ENCODE assay signal across 30 cellular contexts in the genomic region with DNA sequence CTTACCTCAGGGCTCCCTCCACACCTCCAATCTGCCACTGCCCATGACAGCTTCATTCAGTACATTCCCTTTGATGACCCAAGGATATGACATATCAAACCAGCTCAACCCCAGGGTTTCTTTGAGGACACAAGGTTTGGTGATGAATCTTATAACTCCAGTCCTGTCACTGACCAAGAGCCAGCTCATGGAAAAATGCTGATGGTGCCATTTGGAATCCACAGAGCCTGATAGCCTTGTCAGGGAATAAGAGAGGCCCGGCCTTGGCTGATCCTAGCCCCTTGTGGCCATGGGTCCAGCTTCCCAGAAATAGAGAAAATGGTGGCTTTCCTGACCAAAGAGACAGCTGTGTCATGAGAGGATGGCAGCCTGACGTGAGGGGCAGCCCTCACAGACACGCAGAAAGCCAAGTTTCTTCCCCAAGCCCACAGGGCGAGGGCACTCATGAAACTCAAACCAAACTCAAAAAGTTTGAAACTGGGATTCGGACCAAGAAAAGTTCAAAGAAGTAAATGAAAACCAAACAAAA.
"Had no signal": no experiment of that assay in that cellular context is flagged by ENCODE, and none has a peak within 500 bp of the region (broad histone marks: within the 10 kb centered on the region; RNA-seq: fewer than 3 reads in every experiment).

No MANE protein-coding gene starts in this region.

- H3K9me3 Mint-ChIP-seq: activated B cell treated with CpG ODN at 0.5 μM for 24 hours; activated CD4-positive, alpha-beta T cell treated with anti-CD3 and anti-CD28 coated beads, Interleukin-2, amount 10 ng/mL, durations not matched to agents 24 days and 14 days; activated naive CD4-positive, alpha-beta T cell treated with anti-CD3 and anti-CD28 coated beads, Interleukin-2, amount 50 U/mL, for 72 hours; activated naive CD8-positive, alpha-beta T cell treated with anti-CD3 and anti-CD28 coated beads, Interleukin-2, amount 50 U/mL, for 24 hours; activated T-cell treated with anti-CD3 and anti-CD28 coated beads, Interleukin-2, amount 50 U/mL, for 4 hours; T-helper 1 cell treated with Interleukin-12 subunit alpha and Interleukin-12 subunit beta and Interleukin-4 antibody, amounts not matched to agents 30 μg/mL and 1 μg/mL, for 36 hours had no signal

- ATAC-seq: activated CD8-positive, alpha-beta memory T cell treated with anti-CD3 and anti-CD28 coated beads, Interleukin-2, amount 10 ng/mL, durations not matched to agents 7 days and 5 days; activated naive CD4-positive, alpha-beta T cell treated with anti-CD3 and anti-CD28 coated beads, Interleukin-2, amount 50 U/mL, for 72 hours; activated naive CD8-positive, alpha-beta T cell treated with anti-CD3 and anti-CD28 coated beads, Interleukin-2, amount 50 U/mL, for 24 hours; activated T-cell treated with anti-CD3 and anti-CD28 coated beads, Interleukin-2, amount 50 U/mL, for 4 hours; Panc1; Right ventricle myocardium inferior; SK-N-SH treated with all-trans-retinoic acid at 6 μM for 48 hours had no signal

- H3K4me1 ChIP-seq: ascending aorta, SJSA1 had no signal

- DNase-seq: activated B cell treated with CpG ODN at 0.5 μM for 24 hours; activated CD4-positive, alpha-beta T cell treated with anti-CD3 and anti-CD28 coated beads for 1 hour; activated CD4-positive, alpha-beta T cell treated with anti-CD3 and anti-CD28 coated beads, Interleukin-2, amount 10 ng/mL, durations not matched to agents 24 days and 14 days; activated CD4-positive, alpha-beta T cell treated with anti-CD3 and anti-CD28 coated beads, Interleukin-2, amount 50 U/mL, for 48 hours; activated CD8-positive, alpha-beta memory T cell treated with anti-CD3 and anti-CD28 coated beads, Interleukin-2, amount 10 ng/mL, durations not matched to agents 7 days and 5 days; activated effector memory CD4-positive, alpha-beta T cell treated with anti-CD3 and anti-CD28 coated beads, Interleukin-2, amount 50 U/mL, for 16 hours; activated naive CD4-positive, alpha-beta T cell treated with Interleukin-2 at 50 U/mL for 16 hours; activated naive CD8-positive, alpha-beta T cell treated with anti-CD3 and anti-CD28 coated beads, Interleukin-2, amount 50 U/mL, for 24 hours; activated T-cell treated with anti-CD3 and anti-CD28 coated beads, Interleukin-2, amount 50 U/mL, for 4 hours; amniotic stem cell; cerebellar nuclear complex; Karpas-422; MM.1S; NCI-H1105; NCI-H1436; NCI-H1694 treated with DMSO at 0.1 percent for 48 hours; NCI-H510A; NCI-H526 treated with DMSO at 0.1 percent for 48 hours; NCI-H82; OCI-M1; RPMI8226 had no signal

- H3K27ac ChIP-seq: ascending aorta, cardiac muscle cell, SJSA1 had no signal

- H3K4me3 ChIP-seq: ascending aorta, cardiac muscle cell, SJSA1 had no signal

- H3K36me3 Mint-ChIP-seq: activated CD8-positive, alpha-beta memory T cell treated with anti-CD3 and anti-CD28 coated beads, Interleukin-2, amount 10 ng/mL, durations not matched to agents 7 days and 5 days; activated naive CD4-positive, alpha-beta T cell treated with anti-CD3 and anti-CD28 coated beads, Interleukin-2, amount 50 U/mL, for 72 hours; brain had no signal

- H3K4me1 Mint-ChIP-seq: activated B cell treated with CpG ODN at 0.5 μM for 24 hours; activated CD4-positive, alpha-beta T cell treated with anti-CD3 and anti-CD28 coated beads, Interleukin-2, amount 10 ng/mL, durations not matched to agents 24 days and 14 days; activated CD8-positive, alpha-beta memory T cell treated with anti-CD3 and anti-CD28 coated beads, Interleukin-2, amount 10 ng/mL, durations not matched to agents 7 days and 5 days; activated naive CD8-positive, alpha-beta T cell treated with anti-CD3 and anti-CD28 coated beads, Interleukin-2, amount 50 U/mL, for 24 hours had no signal

- H3K4me3 Mint-ChIP-seq: activated B cell treated with CpG ODN at 0.5 μM for 24 hours; activated CD4-positive, alpha-beta T cell treated with anti-CD3 and anti-CD28 coated beads, Interleukin-2, amount 10 ng/mL, durations not matched to agents 24 days and 14 days; activated CD8-positive, alpha-beta memory T cell treated with anti-CD3 and anti-CD28 coated beads, Interleukin-2, amount 10 ng/mL, durations not matched to agents 7 days and 5 days; activated naive CD8-positive, alpha-beta T cell treated with anti-CD3 and anti-CD28 coated beads, Interleukin-2, amount 50 U/mL, for 24 hours; activated T-cell treated with anti-CD3 and anti-CD28 coated beads, Interleukin-2, amount 50 U/mL, for 4 hours; brain; T-helper 1 cell treated with Interleukin-12 subunit alpha and Interleukin-12 subunit beta and Interleukin-4 antibody, amounts not matched to agents 30 μg/mL and 1 μg/mL, for 36 hours had no signal

- H3K27me3 ChIP-seq: ascending aorta, cardiac muscle cell, SJSA1 had no signal

- H3K27ac Mint-ChIP-seq: activated B cell treated with CpG ODN at 0.5 μM for 24 hours; activated CD4-positive, alpha-beta T cell treated with anti-CD3 and anti-CD28 coated beads, Interleukin-2, amount 10 ng/mL, durations not matched to agents 24 days and 14 days; activated CD8-positive, alpha-beta memory T cell treated with anti-CD3 and anti-CD28 coated beads, Interleukin-2, amount 10 ng/mL, durations not matched to agents 7 days and 5 days; activated naive CD4-positive, alpha-beta T cell treated with anti-CD3 and anti-CD28 coated beads, Interleukin-2, amount 50 U/mL, for 72 hours; activated naive CD8-positive, alpha-beta T cell treated with anti-CD3 and anti-CD28 coated beads, Interleukin-2, amount 50 U/mL, for 24 hours; brain; T-helper 1 cell treated with Interleukin-12 subunit alpha and Interleukin-12 subunit beta and Interleukin-4 antibody, amounts not matched to agents 30 μg/mL and 1 μg/mL, for 36 hours had no signal

- H3K36me3 ChIP-seq: ascending aorta, cardiac muscle cell, SJSA1 had no signal

- H3K9me3 ChIP-seq: ascending aorta, SJSA1 had no signal
